In the genomic region with DNA sequence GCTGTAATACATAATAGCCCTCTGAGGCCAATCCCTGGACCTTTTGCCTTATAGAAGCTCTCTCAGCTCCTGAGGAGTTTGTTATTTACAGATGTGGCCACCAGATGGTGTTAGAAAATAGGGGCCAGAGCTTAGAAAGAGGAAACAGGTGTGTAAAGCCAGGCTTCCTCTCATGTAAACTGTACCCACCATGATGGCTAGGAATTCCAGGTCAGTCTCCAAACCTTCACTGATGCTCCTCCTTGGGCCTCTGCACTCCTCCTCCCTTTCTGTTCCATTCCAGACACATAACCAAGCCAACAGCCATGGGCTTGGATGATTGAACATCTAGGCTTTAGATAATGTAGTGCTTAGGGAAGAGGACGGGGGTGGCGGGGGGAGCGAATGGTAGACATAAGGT, we compare ENCODE assay signal across 8 cellular contexts. TPM values are rescaled to one million over a fixed set of nuclear protein-coding genes. Genes with fewer than 3 reads are reported as not detected.
DNase-seq lines count a peak whose midpoint lies in the region; ATAC-seq and TF ChIP-seq lines count a peak whose summit lies in the region.

No MANE protein-coding gene starts in this region.

- H3K27ac ChIP-seq in ascending aorta (peak overlapping the region in 1 of 2 donors; percentile 31), iPS DF 6.9 (ENCODE audit: low read length) (no peak overlapping the region), substantia nigra (ENCODE audit: low read depth, low read length, poor library complexity, severe bottlenecking) (peak overlapping the region; percentile 51)

- H3K9me3 ChIP-seq in BE2C (no peaks in the 10 kb centered on the region), ascending aorta (no peaks in the 10 kb centered on the region), iPS DF 6.9 (ENCODE audit: control insufficient read depth, insufficient read depth, low read length) (no peaks in the 10 kb centered on the region)

- no peak overlapping the region for H3K4me3 ChIP-seq in BE2C (ENCODE audit: low read depth, low read length)
- H3K4me3 ChIP-seq in ascending aorta = no peak overlapping the region
- no peak overlapping the region for H3K4me3 ChIP-seq in iPS DF 6.9 (ENCODE audit: low read length)

- DNase-seq in BE2C = no peak
- DNase-seq in NCI-H524 treated with DMSO at 0.1 percent for 48 hours (lab: John Stamatoyannopoulos, UW) = peak; percentile 19
- peak in 1 of 2 donors; percentile 61 for DNase-seq in ascending aorta (ENCODE audit: low spot score in 2 of 2)
- DNase-seq in iPS DF 6.9 (ENCODE audit: low read depth, low spot score) = peak; percentile 22
- peak in 16 of 49 donors; percentile 6 to 73 (median 16) for DNase-seq in substantia nigra (lab: John Stamatoyannopoulos, UW)
- no peak for DNase-seq in T-helper 9 cell

- H3K4me1 ChIP-seq in BE2C (peaks cover 9% of the 10 kb centered on the region), ascending aorta (peaks cover 0 to 20% of the 10 kb centered on the region in 2 donors), iPS DF 6.9 (ENCODE audit: control insufficient read depth, insufficient read depth, low read length) (no peaks in the 10 kb centered on the region)

- no CpG with 5 or more reads among the region's 3 CpGs for WGBS in iPS DF 6.9 (ENCODE audit: insufficient coverage, insufficient read length)

- ATAC-seq in GM18868 (IDR thresholded peaks at IDR 0.05; ENCODE audit: unreplicated experiment) = peak; percentile 49
- ATAC-seq in HG03571 (IDR thresholded peaks at IDR 0.05; ENCODE audit: unreplicated experiment) = peak; percentile 50

- intact Hi-C loops in ascending aorta (cut with DNase I) = loop anchor here (2.0 to 5.0 kb wide), 2 partner anchors 192 to 334 kb away; no protein-coding TSS in a partner anchor

- peaks cover 15% of the 10 kb centered on the region for H3K36me3 ChIP-seq in BE2C
- peaks cover 32 to 35% of the 10 kb centered on the region in 2 donors for H3K36me3 ChIP-seq in ascending aorta
- H3K36me3 ChIP-seq in iPS DF 6.9 (ENCODE audit: control insufficient read depth, insufficient read depth, low read length) = no peaks in the 10 kb centered on the region

- H3K27me3 ChIP-seq in BE2C (no peaks in the 10 kb centered on the region), ascending aorta (no peaks in the 10 kb centered on the region), iPS DF 6.9 (ENCODE audit: control insufficient read depth, insufficient read depth, low read length) (no peaks in the 10 kb centered on the region)

- TF ChIP-seq CTCF in BE2C (IDR thresholded peaks at IDR 0.05; ENCODE audit: low read depth, low read length) (peak; percentile 78), ascending aorta (IDR thresholded peaks at IDR 0.05) (peak; percentile 21 to 59 (median 26))

RNA-seq across cellular contexts. Expression of a gene that starts 39.7 kb away (rescaled TPM):
- 5.3 TPM for polyA plus RNA-seq in BE2C (2012; ENCODE audit: insufficient read depth, insufficient read length, low read depth)
- 34.0 TPM for total RNA-seq in ascending aorta

RNA-seq across cellular contexts. Expression of a gene that starts 40.0 kb away (rescaled TPM):
- polyA plus RNA-seq in BE2C (2012; ENCODE audit: insufficient read depth, insufficient read length, low read depth) = 14.2 TPM
- 30.7 TPM for total RNA-seq in ascending aorta

Comparison
In these comparisons a context has a peak if more than half of its experiments do, and no peak if none do; other contexts are left out.
1. DNase-seq: peak in NCI-H524 treated with DMSO at 0.1 percent for 48 hours (single experiment) and iPS DF 6.9 (single experiment); none in BE2C (single experiment) and T-helper 9 cell (single experiment).